In the genomic region with DNA sequence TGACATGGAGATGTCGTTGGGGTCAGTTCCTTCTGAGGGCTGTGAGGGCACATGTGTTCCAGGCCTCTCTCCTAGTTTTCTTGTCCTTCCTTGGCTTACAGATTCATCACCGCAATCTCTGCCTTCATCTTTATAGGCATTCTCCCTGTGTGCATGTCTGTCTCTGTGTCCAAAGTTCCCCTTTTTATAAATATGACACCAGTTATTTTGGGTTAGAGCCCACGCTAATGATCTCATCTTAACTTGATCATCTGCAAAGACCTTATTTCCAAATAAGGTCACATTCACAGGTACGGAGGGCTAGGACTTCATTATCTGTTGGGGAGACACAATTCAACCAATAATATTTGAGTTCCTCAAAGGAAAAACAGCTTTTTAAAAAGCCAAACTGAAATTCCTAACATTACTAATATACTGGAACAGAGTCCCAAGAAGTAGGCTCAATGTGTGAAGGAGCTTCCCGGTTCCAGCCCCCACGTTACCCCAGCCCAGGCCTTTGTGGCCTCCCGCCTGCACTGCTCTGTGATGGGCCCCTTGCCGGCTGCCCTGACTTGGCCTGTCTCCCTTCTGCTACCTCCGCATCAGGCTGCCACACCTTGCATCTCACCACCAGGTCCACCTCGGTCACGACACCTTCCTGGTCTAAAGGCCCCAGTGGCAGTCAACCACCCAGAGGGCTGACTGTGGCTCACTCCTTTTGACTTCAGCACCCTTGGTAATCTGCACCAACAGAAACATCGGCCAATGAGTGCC, we compare ENCODE assay signal across 16 cellular contexts.
DNase-seq lines count a peak whose midpoint lies in the region; ATAC-seq, FAIRE-seq and TF ChIP-seq lines count a peak whose summit lies in the region.
"Had no signal": no experiment of that assay in that cellular context is flagged by ENCODE, and none has a peak within 500 bp of the region (broad histone marks: within the 10 kb centered on the region; RNA-seq: fewer than 3 reads in every experiment).

No MANE protein-coding gene starts in this region.

- no peak overlapping the region for H2BK120ac ChIP-seq in neuronal stem cell (ENCODE audit: low read depth, low read length)

- H3K18ac ChIP-seq in neuronal stem cell (ENCODE audit: low read length): peak overlapping the region; percentile 42

- no peak overlapping the region for H3K27ac Mint-ChIP-seq in astrocyte (ENCODE audit: unreplicated experiment)
- H3K27ac Mint-ChIP-seq in CD8-positive, alpha-beta T cell: no peak overlapping the region

- H3K4ac ChIP-seq in neuronal stem cell (ENCODE audit: low read length): no peak overlapping the region

- H3K79me2 ChIP-seq in astrocyte (ENCODE audit: insufficient read depth, low read length): peaks cover 5% of the 10 kb centered on the region

- H3K9me3 Mint-ChIP-seq in astrocyte (ENCODE audit: unreplicated experiment): no peaks in the 10 kb centered on the region
- H3K9me3 Mint-ChIP-seq in CD8-positive, alpha-beta T cell: no peaks in the 10 kb centered on the region

- no peak overlapping the region for H3K4me3 ChIP-seq in astrocyte (ENCODE audit: insufficient read depth, low read depth, low read length)
- no peak overlapping the region for H3K4me3 ChIP-seq in neuronal stem cell (ENCODE audit: low read length in 2 of 2)
- H3K4me3 ChIP-seq in CD8-positive, alpha-beta T cell (ENCODE audit: low read depth, low read length): no peak overlapping the region
- H3K4me3 ChIP-seq: SJCRH30 had no signal

- peak overlapping the region; percentile 42 for H3K4me2 ChIP-seq in astrocyte (ENCODE audit: low read length)
- H3K4me2 ChIP-seq in neuronal stem cell (ENCODE audit: insufficient read depth, low read length, poor library complexity, severe bottlenecking): no peak overlapping the region

- no peak overlapping the region for H3K4me3 Mint-ChIP-seq in astrocyte (ENCODE audit: unreplicated experiment)
- H3K4me3 Mint-ChIP-seq in CD8-positive, alpha-beta T cell: no peak overlapping the region

- H3K23ac ChIP-seq in neuronal stem cell (ENCODE audit: low read depth, low read length, poor library complexity): no peak overlapping the region

- H2AK5ac ChIP-seq in neuronal stem cell (ENCODE audit: low read depth, low read length): peak overlapping the region; percentile 64

- H4K20me1 ChIP-seq in astrocyte (ENCODE audit: insufficient read depth, low read length): no peaks in the 10 kb centered on the region

- FAIRE-seq in astrocyte (lab: Jason Lieb, UNC): no peak
- FAIRE-seq: A204.1, GM18507, HepG2 had no signal

- intact Hi-C loops in CD8-positive, alpha-beta T cell (cut with DNase I, micrococcal nuclease): no loop called here

- no peaks in the 10 kb centered on the region for H3K9me3 ChIP-seq in astrocyte (ENCODE audit: insufficient read depth, low read depth, low read length)
- no peaks in the 10 kb centered on the region for H3K9me3 ChIP-seq in neuronal stem cell (replicated peaks in 1 of 2; ENCODE audit: control insufficient read depth in 2 of 2, insufficient read depth in 1 of 2, low read depth in 1 of 2, low read length in 2 of 2)
- no peaks in the 10 kb centered on the region for H3K9me3 ChIP-seq in CD8-positive, alpha-beta T cell (ENCODE audit: low read length)
- H3K9me3 ChIP-seq: SJCRH30 had no signal

- TF ChIP-seq CTCF in 22Rv1 (IDR thresholded peaks at IDR 0.05) (no peak), astrocyte (IDR thresholded peaks at IDR 0.05; ENCODE audit: insufficient read depth, low read depth, low read length) (no peak)
- no peak for TF ChIP-seq CTCF in CD8-positive, alpha-beta T cell (IDR thresholded peaks at IDR 0.05)

- H3K9ac ChIP-seq in astrocyte (ENCODE audit: low read length) (no peak overlapping the region), neuronal stem cell (ENCODE audit: low read depth, low read length, poor library complexity) (no peak overlapping the region)

- WGBS in neuronal stem cell (ENCODE audit: extremely low coverage in 2 of 2, insufficient read length in 2 of 2, insufficient replicate concordance in 1 of 2), 2 donors: no CpG with 5 or more reads among the region's 12 CpGs

- peak overlapping the region; percentile 96 for H2BK15ac ChIP-seq in neuronal stem cell (ENCODE audit: low read length)

- H3K27me3 Mint-ChIP-seq in astrocyte (ENCODE audit: low read depth, unreplicated experiment): no peaks in the 10 kb centered on the region
- no peaks in the 10 kb centered on the region for H3K27me3 Mint-ChIP-seq in CD8-positive, alpha-beta T cell (ENCODE audit: low read depth)

- H3K4me1 Mint-ChIP-seq in astrocyte (ENCODE audit: low read depth, unreplicated experiment): peaks cover 4% of the 10 kb centered on the region
- H3K4me1 Mint-ChIP-seq in CD8-positive, alpha-beta T cell (ENCODE audit: low read depth): no peaks in the 10 kb centered on the region

- H2BK5ac ChIP-seq in neuronal stem cell (ENCODE audit: low read length): no peak overlapping the region

- no peak overlapping the region for H3K14ac ChIP-seq in neuronal stem cell (ENCODE audit: low read length)

- H2AFZ ChIP-seq in astrocyte (ENCODE audit: low read depth, low read length) (no peak overlapping the region), neuronal stem cell (ENCODE audit: low read length) (no peak overlapping the region)

- no peaks in the 10 kb centered on the region for H3K79me1 ChIP-seq in neuronal stem cell (ENCODE audit: low read depth, low read length)

- peaks cover 38% of the 10 kb centered on the region for H3K4me1 ChIP-seq in astrocyte (ENCODE audit: insufficient read depth, low read length)
- peaks cover 3 to 12% of the 10 kb centered on the region in 2 donors for H3K4me1 ChIP-seq in neuronal stem cell (ENCODE audit: control insufficient read depth in 2 of 2, insufficient read depth in 1 of 2, low read depth in 1 of 2, low read length in 2 of 2)
- no peaks in the 10 kb centered on the region for H3K4me1 ChIP-seq in CD8-positive, alpha-beta T cell (ENCODE audit: insufficient read depth, low read length)
- H3K4me1 ChIP-seq: SJCRH30 had no signal

- peak overlapping the region; percentile 50 for H2BK12ac ChIP-seq in neuronal stem cell (ENCODE audit: low read length)

- DNase-seq in astrocyte (ENCODE audit: low read depth) (no peak), neuronal stem cell (ENCODE audit: low spot score) (no peak), germinal center (ENCODE audit: low spot score) (no peak), HCEC 1CT (no peak), cerebellum (ENCODE audit: low spot score) (no peak)
- DNase-seq in CD8-positive, alpha-beta T cell: no peak
- DNase-seq: MV-4-11; NCI-H187 treated with DMSO at 0.1 percent for 48 hours; NK-92 treated with Interleukin-12 subunit alpha and Interleukin-12 subunit beta, amount 100 ng/mL, for 24 hours had no signal

- H3K27me3 ChIP-seq in astrocyte (ENCODE audit: insufficient read depth, low read length): no peaks in the 10 kb centered on the region
- no peaks in the 10 kb centered on the region for H3K27me3 ChIP-seq in neuronal stem cell (ENCODE audit: control insufficient read depth in 3 of 3, insufficient read depth in 3 of 3, low read depth in 1 of 3, low read length in 3 of 3)
- H3K27me3 ChIP-seq in CD8-positive, alpha-beta T cell (ENCODE audit: insufficient read depth, low read length): no peaks in the 10 kb centered on the region
- H3K27me3 ChIP-seq: SJCRH30 had no signal

- no peak overlapping the region for H4K91ac ChIP-seq in neuronal stem cell (ENCODE audit: low read depth, low read length, poor library complexity)

- H4K8ac ChIP-seq in neuronal stem cell (ENCODE audit: low read depth, low read length): no peak overlapping the region

- CTCF ChIA-PET in CD8-positive, alpha-beta T cell (lab: Charles Lee): no interaction called here

- POLR2A ChIA-PET in CD8-positive, alpha-beta T cell (lab: Charles Lee): no interaction called here

- H3K36me3 ChIP-seq in astrocyte (ENCODE audit: insufficient read depth, low read length) (no peaks in the 10 kb centered on the region), neuronal stem cell (replicated peaks in 1 of 2; ENCODE audit: control insufficient read depth in 2 of 2, insufficient read depth in 2 of 2, low read length in 2 of 2) (no peaks in the 10 kb centered on the region)
- H3K36me3 ChIP-seq in CD8-positive, alpha-beta T cell (ENCODE audit: insufficient read depth, low read length): no peaks in the 10 kb centered on the region
- H3K36me3 ChIP-seq: SJCRH30 had no signal

- peak; percentile 26 for ATAC-seq in GM19351 (IDR thresholded peaks at IDR 0.05; ENCODE audit: unreplicated experiment)
- no peak for ATAC-seq in CD8-positive, alpha-beta T cell

- H3K36me3 Mint-ChIP-seq in astrocyte (ENCODE audit: low read depth, unreplicated experiment): peaks cover 5% of the 10 kb centered on the region
- no peaks in the 10 kb centered on the region for H3K36me3 Mint-ChIP-seq in CD8-positive, alpha-beta T cell

- H3K27ac ChIP-seq in 22Rv1 (peak overlapping the region; percentile 46), astrocyte (ENCODE audit: low read depth, low read length) (no peak overlapping the region), neuronal stem cell (replicated peaks; ENCODE audit: low read length) (no peak overlapping the region)
- H3K27ac ChIP-seq in CD8-positive, alpha-beta T cell (ENCODE audit: low read depth, low read length): no peak overlapping the region
- H3K27ac ChIP-seq: RWPE1, SJCRH30 had no signal
